In the genomic region with DNA sequence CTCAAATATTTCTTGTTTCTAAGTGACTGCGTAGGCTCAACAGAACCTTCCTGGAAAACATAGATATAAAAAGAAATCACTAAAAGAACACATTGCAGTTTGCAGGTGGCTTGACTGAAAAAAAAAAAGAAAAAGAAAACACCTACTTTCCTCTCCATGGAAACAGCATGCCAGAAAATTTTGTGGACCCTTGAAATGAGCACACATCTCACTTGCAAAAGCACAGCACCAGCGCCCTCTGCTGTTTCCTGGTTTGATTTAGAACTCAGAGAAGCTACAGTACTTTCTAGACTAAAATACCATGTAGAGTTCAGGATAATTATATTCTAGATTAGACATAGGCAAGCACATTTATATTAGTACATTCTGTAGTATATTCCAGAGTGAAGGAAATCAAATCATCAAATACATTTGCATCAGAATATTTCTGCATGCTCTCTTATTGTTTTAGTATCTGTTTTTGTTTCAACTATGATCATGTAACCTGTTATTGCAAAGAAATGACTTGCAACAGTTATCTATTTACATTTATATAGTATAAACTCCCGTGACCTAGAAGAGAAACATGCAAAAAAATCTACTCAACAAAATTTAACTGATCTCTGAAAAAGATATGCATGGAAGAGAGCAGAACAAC, we compare ENCODE assay signal across 8 cellular contexts. TPM values are rescaled to one million over a fixed set of nuclear protein-coding genes. Genes with fewer than 3 reads are reported as not detected.
DNase-seq lines count a peak whose midpoint lies in the region; ATAC-seq, FAIRE-seq and TF ChIP-seq lines count a peak whose summit lies in the region.

No MANE protein-coding gene starts in this region.

- no peak overlapping the region for H3K9ac ChIP-seq in K562 (ENCODE audit: insufficient read depth in 1 of 2, low read depth in 2 of 2, low read length in 2 of 2)

- no peaks in the 10 kb centered on the region for H4K20me1 ChIP-seq in K562 (replicated peaks; ENCODE audit: control insufficient read depth, insufficient read depth, low read length)

- no peak overlapping the region for H3K27ac ChIP-seq in K562 (ENCODE audit: extremely low read depth, low read depth, low read length)

- peak; percentile 68 for TF ChIP-seq CTCF in GM12864 (IDR thresholded peaks at IDR 0.05; ENCODE audit: low read depth, low read length, missing control alignments)
- TF ChIP-seq CTCF in K562 (IDR thresholded peaks at IDR 0.05 in 2 of 3, conservative IDR thresholded peaks at IDR 0.05 in 1 of 3; ENCODE audit: insufficient read depth in 2 of 3, low read depth in 1 of 3, low read length in 3 of 3): peak; percentile 62 to 77 (median 70)

- intact Hi-C loops in K562 (cut with micrococcal nuclease): loop anchor here (1.0 to 5.0 kb wide), 3 partner anchors 212 to 728 kb away; no protein-coding TSS in a partner anchor

- no peaks in the 10 kb centered on the region for H3K9me3 ChIP-seq in K562 (replicated peaks; ENCODE audit: control insufficient read depth, insufficient read depth, low read depth, low read length)

- no peaks in the 10 kb centered on the region for H3K79me2 ChIP-seq in K562 (ENCODE audit: control insufficient read depth, insufficient read depth, low read length)

- H3K9me1 ChIP-seq in K562 (ENCODE audit: control insufficient read depth, insufficient read depth, low read length): no peaks in the 10 kb centered on the region

- no peak overlapping the region for H3K4me3 ChIP-seq in GM12864 (ENCODE audit: low read depth, low read length)
- no peak overlapping the region for H3K4me3 ChIP-seq in K562

- CTCF ChIA-PET in K562 (lab: Yijun Ruan, JAX; ENCODE audit: low intra/inter-chr PET ratio): interaction anchor here (0.7 to 1.8 kb wide), 3 partner anchors 19 to 431 kb away, joined by 3 to 31 read pairs (median 8); no protein-coding TSS in a partner anchor

- peak; percentile 61 to 83 for TF ChIP-seq RAD21 in K562 (CRISPR knock-in tag; conservative IDR thresholded peaks at IDR 0.05 in 1 of 2, IDR thresholded peaks at IDR 0.05 in 1 of 2)

- H3K27me3 ChIP-seq in K562 (ENCODE audit: control insufficient read depth in 2 of 2, insufficient read depth in 2 of 2, low read length in 2 of 2): no peaks in the 10 kb centered on the region

- no peak overlapping the region for H2AFZ ChIP-seq in K562 (ENCODE audit: low read depth, low read length)

- 33% methylated on average over 3 of the region's 3 CpGs for WGBS in K562 (ENCODE audit: insufficient coverage, low coverage, missing lambda C conversion rate)

- POLR2A ChIA-PET in K562 (lab: Yijun Ruan, JAX): interaction anchor here (0.5 to 0.6 kb wide), 2 partner anchors 220 to 725 kb away, joined by 3 read pairs; no protein-coding TSS in a partner anchor

- TF ChIP-seq POLR2A in K562 (conservative IDR thresholded peaks at IDR 0.05): no peak

- FAIRE-seq in TTC549 (lab: Jason Lieb, UNC) (peak; percentile 92), K562 (lab: Jason Lieb, UNC) (peak; percentile 88)

- in situ Hi-C loops in K562 (cut with MboI): loop anchor here (5.0 to 10.0 kb wide), 2 partner anchors 210 to 433 kb away; no protein-coding TSS in a partner anchor

- ATAC-seq in K562: peak; percentile 87
- ATAC-seq in GM18519 (IDR thresholded peaks at IDR 0.05; ENCODE audit: low FRiP score, unreplicated experiment): no peak
- no peak for ATAC-seq in HG02610 (IDR thresholded peaks at IDR 0.05; ENCODE audit: unreplicated experiment)

- peak; percentile 45 for DNase-seq in GM12864 (ENCODE audit: low read depth)
- peak; percentile 33 for DNase-seq in NCI-H2107 (lab: John Stamatoyannopoulos, UW)
- DNase-seq in K562 (ENCODE audit: extremely low read depth in 1 of 4, low spot score in 3 of 4): peak; percentile 26 to 82 (median 33)
- peak; percentile 90 for DNase-seq in inferior parietal cortex (ENCODE audit: extremely low spot score)
- DNase-seq in stimulated activated CD4-positive, alpha-beta T cell treated with anti-CD3 and anti-CD28 coated beads, Interleukin-12 subunit alpha, Interleukin-12 subunit beta, amount 100 ng/mL, for 48 hours (ENCODE audit: low read depth in 2 of 3, low spot score in 1 of 3): peak; percentile 35 to 76 (median 61)

- no TSS peak for BruUV-seq in K562 (replicated peaks; lab: Mats Ljungman, UMichigan)

- H3K36me3 ChIP-seq in K562 (ENCODE audit: control insufficient read depth, insufficient read depth, low read length): no peaks in the 10 kb centered on the region

- no peak overlapping the region for H3K4me2 ChIP-seq in K562 (ENCODE audit: insufficient read depth, low read length)

- no peaks in the 10 kb centered on the region for H3K4me1 ChIP-seq in K562 (replicated peaks in 1 of 2; ENCODE audit: control insufficient read depth in 2 of 2, insufficient read depth in 2 of 2, low read length in 2 of 2)

- no peak for TF ChIP-seq EP300 in K562 (IDR thresholded peaks at IDR 0.05; ENCODE audit: low read length)

TF ChIP-seq in K562, 482 proteins besides CTCF, POLR2A, EP300 and RAD21:
- TF ChIP-seq SMC3 (conservative IDR thresholded peaks at IDR 0.05; ENCODE audit: insufficient read depth, low read depth, low read length) (peak; percentile 60; the same call in 1 of the 2 replicates), RFX1 (IDR thresholded peaks at IDR 0.05) (0 out of 2 replicates have a peak, but pooled peaks have one; percentile 39), STAG1 (CRISPR knock-in tag; IDR thresholded peaks at IDR 0.05; ENCODE audit: borderline replicate concordance) (peak; percentile 32; the same call in 1 of the 2 replicates), HDGF (IDR thresholded peaks at IDR 0.05) (no peak), ZNF384 (IDR thresholded peaks at IDR 0.05; ENCODE audit: low read depth, low read length) (0 out of 2 replicates have a peak, but pooled peaks have one; percentile 19), RBM14 (IDR thresholded peaks at IDR 0.05; ENCODE audit: borderline replicate concordance, insufficient read depth, low read depth, low read length) (no peak)

RNA-seq across cellular contexts. Expression of a gene that starts 22.3 kb away (rescaled TPM):
- 14.1 and 43.5 TPM in 2 replicates for total RNA-seq in K562 (2011; cell fraction: chromatin; rRNA removed; ENCODE audit: low replicate concordance)
- total RNA-seq in K562 (2011; cell fraction: nucleolus; rRNA removed): 8.3 and 12.1 TPM in 2 replicates
- 22.2 and 27.9 TPM in 2 replicates for total RNA-seq in K562 (2011; cell fraction: nucleoplasm; rRNA removed)
- total RNA-seq in K562 (2014; rRNA removed) (16.5 and 17.1 TPM in 2 replicates), K562 (2014; rRNA removed; fragmentation: Illumina TruSeq; extraction: Trizol) (25.1 and 26.0 TPM in 2 replicates), K562 (2015; rRNA removed; fragmentation: Illumina TruSeq; extraction: Trizol) (19.3 and 21.4 TPM in 2 replicates), K562 (2021) (19.7 and 20.5 TPM in 2 replicates)
- polyA plus RNA-seq in K562 (2011; rRNA removed) (12.9 and 19.1 TPM in 2 replicates), K562 (2014; fragmentation: Illumina TruSeq; extraction: Trizol) (14.2 and 17.5 TPM in 2 replicates), K562 (2014; fragmentation: Nextera tagmentation; extraction: Ambion mirVana) (1 to 10 TPM; 5.5 to 6.3 TPM), K562 (2014; rRNA removed) (11.3 and 11.8 TPM in 2 replicates)
- polyA plus RNA-seq in K562 (2011; cell fraction: cytosol; rRNA removed): 4.1 and 7.7 TPM in 2 replicates
- 14.4 and 18.7 TPM in 2 replicates for polyA plus RNA-seq in K562 (2011; cell fraction: nucleus; rRNA removed)
- polyA plus RNA-seq in K562 (2012): 6.3 and 7.6 TPM in 2 replicates
- polyA minus RNA-seq in K562 (2011; rRNA and poly(A)+ RNA removed): 42.9 and 45.2 TPM in 2 replicates
- 13.0 and 21.7 TPM in 2 replicates for polyA minus RNA-seq in K562 (2011; cell fraction: cytosol; rRNA and poly(A)+ RNA removed)
- 14.9 and 24.8 TPM in 2 replicates for polyA minus RNA-seq in K562 (2011; cell fraction: nucleus; rRNA and poly(A)+ RNA removed)

Comparison
In these comparisons a context has a peak if more than half of its experiments do, and no peak if none do; other contexts are left out.
1. DNase-seq: peak in every context shown above with its lines; median percentile 90 in inferior parietal cortex; 61 in stimulated activated CD4-positive, alpha-beta T cell treated with anti-CD3 and anti-CD28 coated beads, Interleukin-12 subunit alpha, Interleukin-12 subunit beta, amount 100 ng/mL, for 48 hours; 45 in GM12864; 33 in NCI-H2107; 33 in K562.